15 cellular contexts compared by ENCODE assay signal in genomic region chr1:153519242-153519641, GRCh38. TPM values are rescaled to one million over a fixed set of nuclear protein-coding genes. Genes with fewer than 3 reads are reported as not detected.
DNase-seq lines count a peak whose midpoint lies in the region; ATAC-seq and TF ChIP-seq lines count a peak whose summit lies in the region.
"Had no signal": no experiment of that assay in that cellular context is flagged by ENCODE, and none has a peak within 500 bp of the region (broad histone marks: within the 10 kb centered on the region; RNA-seq: fewer than 3 reads in every experiment).

No MANE protein-coding gene starts in this region.

- H3K4me3 Mint-ChIP-seq in Calu3 (ENCODE audit: low read depth, unreplicated experiment) (peak overlapping the region; percentile 33), WTC11 (no peak overlapping the region), memory B cell (no peak overlapping the region)
- no peak overlapping the region for H3K4me3 Mint-ChIP-seq in stimulated activated memory B cell treated with anti-CD40 and anti-IgM and Interleukin-4, amounts not matched to agents 10 μg/mL and 1 μg/mL and 100 μg/mL, for 72 hours
- H3K4me3 Mint-ChIP-seq: CD4-positive, alpha-beta T cell; HFFc6 had no signal

- POLR2A ChIA-PET in WTC11 (lab: Charles Lee): no interaction called here

- ATAC-seq in WTC11: no peak
- no peak for ATAC-seq in memory B cell (ENCODE audit: low read depth)
- no peak for ATAC-seq in stimulated activated memory B cell treated with anti-CD40 and anti-IgM and Interleukin-4, amounts not matched to agents 10 μg/mL and 1 μg/mL and 100 μg/mL, for 72 hours
- no peak for ATAC-seq in HG03095 (IDR thresholded peaks at IDR 0.05; ENCODE audit: unreplicated experiment)

- H3K36me3 Mint-ChIP-seq in Calu3 (ENCODE audit: insufficient read depth, unreplicated experiment): peaks cover 27% of the 10 kb centered on the region
- peaks cover 7% of the 10 kb centered on the region for H3K36me3 Mint-ChIP-seq in WTC11
- H3K36me3 Mint-ChIP-seq in memory B cell: no peaks in the 10 kb centered on the region
- H3K36me3 Mint-ChIP-seq in stimulated activated memory B cell treated with anti-CD40 and anti-IgM and Interleukin-4, amounts not matched to agents 10 μg/mL and 1 μg/mL and 100 μg/mL, for 72 hours: no peaks in the 10 kb centered on the region

- TF ChIP-seq CTCF in Calu3 (IDR thresholded peaks at IDR 0.05; ENCODE audit: unreplicated experiment) (no peak), WTC11 (IDR thresholded peaks at IDR 0.05) (no peak)

- intact Hi-C loops in Calu3 (cut with micrococcal nuclease; ENCODE audit: unreplicated experiment): loop anchor here (10.0 kb wide), 1 partner anchor 466 kb away; the partner anchor contains the start of gene RAB13

- DNase-seq in Calu3 (no peak), WTC11 (ENCODE audit: low spot score) (no peak), memory B cell (ENCODE audit: low spot score in 2 of 2) (no peak), NCI-H146 treated with DMSO at 0.1 percent for 48 hours (lab: John Stamatoyannopoulos, UW; ENCODE audit: unreplicated experiment) (no peak), SW480 (ENCODE audit: low spot score) (no peak), SHP77 (lab: John Stamatoyannopoulos, UW) (no peak)
- DNase-seq: ACHN; C1 segment of cervical spinal cord; CD4-positive, alpha-beta T cell; DND-41; GOT3; HFFc6; IMR-90 had no signal

- H3K27ac Mint-ChIP-seq in Calu3 (ENCODE audit: unreplicated experiment) (peak overlapping the region; percentile 69), WTC11 (no peak overlapping the region), memory B cell (peak overlapping the region; percentile 12)
- peak overlapping the region; percentile 23 for H3K27ac Mint-ChIP-seq in stimulated activated memory B cell treated with anti-CD40 and anti-IgM and Interleukin-4, amounts not matched to agents 10 μg/mL and 1 μg/mL and 100 μg/mL, for 72 hours
- H3K27ac Mint-ChIP-seq: CD4-positive, alpha-beta T cell; HFFc6 had no signal

- H3K27me3 Mint-ChIP-seq in Calu3 (ENCODE audit: unreplicated experiment) (no peaks in the 10 kb centered on the region), WTC11 (ENCODE audit: low read depth) (peaks cover 74% of the 10 kb centered on the region), memory B cell (peaks cover 3% of the 10 kb centered on the region)
- peaks cover 9% of the 10 kb centered on the region for H3K27me3 Mint-ChIP-seq in stimulated activated memory B cell treated with anti-CD40 and anti-IgM and Interleukin-4, amounts not matched to agents 10 μg/mL and 1 μg/mL and 100 μg/mL, for 72 hours
- H3K27me3 Mint-ChIP-seq: CD4-positive, alpha-beta T cell had no signal

- peaks cover 49% of the 10 kb centered on the region for H3K4me1 Mint-ChIP-seq in Calu3 (ENCODE audit: low read depth, unreplicated experiment)
- H3K4me1 Mint-ChIP-seq in WTC11: peaks cover 22% of the 10 kb centered on the region
- peaks cover 8% of the 10 kb centered on the region for H3K4me1 Mint-ChIP-seq in memory B cell
- peaks cover 14% of the 10 kb centered on the region for H3K4me1 Mint-ChIP-seq in stimulated activated memory B cell treated with anti-CD40 and anti-IgM and Interleukin-4, amounts not matched to agents 10 μg/mL and 1 μg/mL and 100 μg/mL, for 72 hours

- CTCF ChIA-PET in Calu3 (lab: Charles Lee) (interaction anchor here (2.5 kb wide), 1 partner anchor 13 kb away, joined by 14 read pairs; no protein-coding TSS in a partner anchor), WTC11 (lab: Charles Lee) (interaction anchor here (1.4 to 6.8 kb wide), 7 partner anchors 13 to 164 kb away, joined by 3 to 55 read pairs (median 7); partner anchors contain the start of gene S100A13)

- H3K9me3 Mint-ChIP-seq in Calu3 (ENCODE audit: low read depth, unreplicated experiment) (no peaks in the 10 kb centered on the region), WTC11 (peaks cover 9% of the 10 kb centered on the region), memory B cell (no peaks in the 10 kb centered on the region)
- no peaks in the 10 kb centered on the region for H3K9me3 Mint-ChIP-seq in stimulated activated memory B cell treated with anti-CD40 and anti-IgM and Interleukin-4, amounts not matched to agents 10 μg/mL and 1 μg/mL and 100 μg/mL, for 72 hours
- H3K9me3 Mint-ChIP-seq: CD4-positive, alpha-beta T cell; HFFc6 had no signal

- BruUV-seq in Calu3 (replicated peaks; lab: Mats Ljungman, UMichigan): no TSS peak

TF ChIP-seq in WTC11, 78 proteins besides CTCF, POLR2A, EP300 and RAD21:
- TF ChIP-seq ZNF121 (CRISPR knock-in tag; IDR thresholded peaks at IDR 0.05): peak; percentile 82; the same call in 1 of the 2 replicates
- no peak for TF ChIP-seq MLX (CRISPR knock-in tag; IDR thresholded peaks at IDR 0.05)
- no peak for TF ChIP-seq GTF2I (CRISPR knock-in tag; conservative IDR thresholded peaks at IDR 0.05)

RNA-seq across cellular contexts. Expression of gene S100A6, which starts 16.5 kb away (rescaled TPM):
- 1,521 and 2,023 TPM in 2 replicates for total RNA-seq in Calu3 (2022)
- total RNA-seq in WTC11 (2021): 19.2 to 32.0 TPM (median 30.8 TPM) in 3 replicates

RNA-seq across cellular contexts. Expression of gene S100A5, which starts 21.5 kb away (rescaled TPM):
- not detected in 2 replicates for total RNA-seq in Calu3 (2022)
- total RNA-seq in WTC11 (2021): not detected in 3 replicates
- total RNA-seq: IMR-90 had no signal

RNA-seq across cellular contexts. Expression of gene S100A4, which starts 26.4 kb away (rescaled TPM):
- total RNA-seq in Calu3 (2022): 19.8 and 20.5 TPM in 2 replicates
- total RNA-seq in WTC11 (2021): 22.7 to 32.0 TPM (median 31.7 TPM) in 3 replicates

RNA-seq across cellular contexts. Expression of gene S100A3, which starts 29.8 kb away (rescaled TPM):
- total RNA-seq in Calu3 (2022) (not detected in 2 replicates), WTC11 (2021) (0.33 TPM in 1 of 3 replicates, not detected in the others)
- total RNA-seq: CD4-positive, alpha-beta T cell had no signal

RNA-seq across cellular contexts. Expression of gene S100A2, which starts 46.4 kb away (rescaled TPM):
- 11.1 and 14.1 TPM in 2 replicates for total RNA-seq in Calu3 (2022)
- total RNA-seq in WTC11 (2021): 0.74 to 1.6 TPM (median 0.80 TPM) in 3 replicates
- total RNA-seq: CD4-positive, alpha-beta T cell had no signal

Comparison
In these comparisons a context has a peak if more than half of its experiments do, and no peak if none do; other contexts are left out.
1. RNA of gene S100A6, which starts 16.5 kb away (total RNA-seq): 1,521 to 2,023 TPM in Calu3; 19.2 to 32.0 TPM in WTC11; every median in the first group is over 10 times any median in the second.